In genomic region chr1:212566522-212567479, GRCh38 we compare ENCODE assay signal across 8 cellular contexts. TPM values are rescaled to one million over a fixed set of nuclear protein-coding genes. Genes with fewer than 3 reads are reported as not detected.
DNase-seq lines count a peak whose midpoint lies in the region; ATAC-seq, FAIRE-seq and TF ChIP-seq lines count a peak whose summit lies in the region.

No MANE protein-coding gene starts in this region.

- intact Hi-C loops in right lobe of liver (cut with DNase I): no loop called here

- 28% methylated on average over 14 of the region's 16 CpGs for WGBS in right lobe of liver (ENCODE audit: insufficient coverage, low coverage, low lambda C conversion rate, missing lambda C conversion rate)

- TF ChIP-seq POLR2A in right lobe of liver (IDR thresholded peaks at IDR 0.05): peak; percentile 14

- DNase-seq in NCI-H1694 treated with DMSO at 0.1 percent for 48 hours (lab: John Stamatoyannopoulos, UW) (peak; percentile 23), NCI-H1694 (lab: John Stamatoyannopoulos, UW) (no peak), NCI-H1436 treated with DMSO at 0.1 percent for 48 hours (lab: John Stamatoyannopoulos, UW) (peak; percentile 60), T1000 (lab: John Stamatoyannopoulos, UW) (peak; percentile 31), bronchial epithelial cell (ENCODE audit: low read depth) (peak; percentile 95), right lobe of liver (peak in 1 of 3 donors; percentile 25)
- peak in 2 of 3 donors; percentile 27 to 35 for DNase-seq in stimulated activated CD4-positive, alpha-beta T cell treated with anti-CD3 and anti-CD28 coated beads, TNF-alpha, amount 100 ng/mL, for 1 hour (ENCODE audit: low read depth in 3 of 3, low spot score in 1 of 3)

- ATAC-seq in HG02759 (IDR thresholded peaks at IDR 0.05; ENCODE audit: unreplicated experiment) (peak; percentile 98), right lobe of liver (peak; percentile 66 to 84 (median 82))

- TF ChIP-seq CTCF in bronchial epithelial cell (IDR thresholded peaks at IDR 0.05; ENCODE audit: insufficient read depth, low read length, severe bottlenecking) (no peak), right lobe of liver (IDR thresholded peaks at IDR 0.05) (no peak)

- FAIRE-seq in bronchial epithelial cell (lab: Jason Lieb, UNC): no peak

- H3K27ac ChIP-seq in right lobe of liver: peak overlapping the region; percentile 37 to 66 (median 56)

- H3K4me3 ChIP-seq in bronchial epithelial cell (ENCODE audit: low read depth, low read length) (peak overlapping the region; percentile 38), right lobe of liver (peak overlapping the region; percentile 17 to 40 (median 25))

- no peaks in the 10 kb centered on the region for H3K36me3 ChIP-seq in bronchial epithelial cell (ENCODE audit: control insufficient read depth, insufficient read depth, low read length)
- H3K36me3 ChIP-seq in right lobe of liver: no peaks in the 10 kb centered on the region

- H3K4me1 ChIP-seq in right lobe of liver: no peaks in the 10 kb centered on the region

- no peaks in the 10 kb centered on the region for H3K9me3 ChIP-seq in right lobe of liver

- peaks cover 2% of the 10 kb centered on the region for H3K27me3 ChIP-seq in bronchial epithelial cell (ENCODE audit: control insufficient read depth, insufficient read depth, low read length)
- no peaks in the 10 kb centered on the region for H3K27me3 ChIP-seq in right lobe of liver

RNA-seq across cellular contexts. Expression of gene ATF3, which starts 41.8 kb away (rescaled TPM):
- total RNA-seq in bronchial epithelial cell (19.2 and 31.7 TPM in 2 replicates), right lobe of liver (10 to 100 TPM in 5 of 6 experiments, 1 to 10 TPM in 1; 3.7 to 77.2 (median 15.1) TPM)
